ENCODE assay signal across 26 cellular contexts in the genomic region with DNA sequence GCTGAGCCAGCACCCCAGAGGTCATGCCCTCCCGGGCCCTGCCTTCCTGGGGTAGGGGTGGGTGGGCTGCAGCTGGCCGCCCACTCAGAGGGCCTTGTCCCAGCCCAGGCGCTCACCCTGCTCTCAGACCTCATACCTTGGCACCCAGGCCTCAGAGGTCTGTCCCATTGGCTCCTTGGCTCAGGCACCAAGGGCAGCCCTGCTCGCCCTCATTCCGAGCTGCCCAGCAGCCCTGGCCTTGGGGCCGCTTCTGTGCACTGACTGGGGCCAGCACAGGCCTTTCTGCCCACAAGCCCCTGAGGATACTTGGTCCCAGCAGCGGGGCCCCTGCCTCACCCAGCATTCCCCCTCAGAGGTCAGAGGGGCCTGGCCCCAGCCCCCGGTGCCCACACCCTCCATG.
"Had no signal": no experiment of that assay in that cellular context is flagged by ENCODE, and none has a peak within 500 bp of the region (broad histone marks: within the 10 kb centered on the region; RNA-seq: fewer than 3 reads in every experiment).

No MANE protein-coding gene starts in this region.

- ATAC-seq: stimulated activated effector memory CD8-positive, alpha-beta T cell treated with anti-CD3 and anti-CD28 coated beads, Interleukin-12 subunit alpha, Interleukin-12 subunit beta, amount 100 ng/mL, for 72 hours; stimulated activated naive B cell treated with anti-CD40 and anti-IgM and Interleukin-4, amounts not matched to agents 10 μg/mL and 1 μg/mL and 100 μg/mL, for 72 hours; stimulated activated naive CD8-positive, alpha-beta T cell treated with anti-CD3 and anti-CD28 coated beads, Interleukin-15, amount 100 ng/mL, for 72 hours; stimulated activated naive CD8-positive, alpha-beta T cell treated with anti-CD3 and anti-CD28 coated beads, Interleukin-15, Interleukin-2, amounts not matched to agents 100 U/mL and 50 U/mL, for 24 hours; upper lobe of right lung had no signal

- H3K27ac Mint-ChIP-seq: stimulated activated effector memory CD8-positive, alpha-beta T cell treated with anti-CD3 and anti-CD28 coated beads, Interleukin-12 subunit alpha, Interleukin-12 subunit beta, amount 100 ng/mL, for 72 hours; stimulated activated naive B cell treated with anti-CD40 and anti-IgM and Interleukin-4, amounts not matched to agents 10 μg/mL and 1 μg/mL and 100 μg/mL, for 72 hours; stimulated activated naive CD8-positive, alpha-beta T cell treated with anti-CD3 and anti-CD28 coated beads, Interleukin-15, Interleukin-2, amounts not matched to agents 100 ng/mL and 50 ng/mL, for 24 hours; type B pancreatic cell had no signal

- H3K4me1 Mint-ChIP-seq: stimulated activated effector memory CD8-positive, alpha-beta T cell treated with anti-CD3 and anti-CD28 coated beads, Interleukin-12 subunit alpha, Interleukin-12 subunit beta, amount 100 ng/mL, for 72 hours; stimulated activated naive CD8-positive, alpha-beta T cell treated with anti-CD3 and anti-CD28 coated beads, Interleukin-15, amount 100 ng/mL, for 72 hours had no signal

- H3K9me3 Mint-ChIP-seq: stimulated activated effector memory CD8-positive, alpha-beta T cell treated with anti-CD3 and anti-CD28 coated beads, Interleukin-12 subunit alpha, Interleukin-12 subunit beta, amount 100 ng/mL, for 72 hours; stimulated activated naive B cell treated with anti-CD40 and anti-IgM and Interleukin-4, amounts not matched to agents 10 μg/mL and 1 μg/mL and 100 μg/mL, for 72 hours; stimulated activated naive CD8-positive, alpha-beta T cell treated with anti-CD3 and anti-CD28 coated beads, Interleukin-15, amount 100 ng/mL, for 72 hours; stimulated activated naive CD8-positive, alpha-beta T cell treated with anti-CD3 and anti-CD28 coated beads, Interleukin-15, Interleukin-2, amounts not matched to agents 100 ng/mL and 50 ng/mL, for 24 hours; type B pancreatic cell had no signal

- H3K27ac ChIP-seq: stomach, suprapubic skin, testis, thoracic aorta, thyroid gland, tibial artery, transverse colon, upper lobe of left lung, upper lobe of right lung, uterus, vagina had no signal

- H3K4me3 Mint-ChIP-seq: stimulated activated effector memory CD8-positive, alpha-beta T cell treated with anti-CD3 and anti-CD28 coated beads, Interleukin-12 subunit alpha, Interleukin-12 subunit beta, amount 100 ng/mL, for 72 hours; stimulated activated naive B cell treated with anti-CD40 and anti-IgM and Interleukin-4, amounts not matched to agents 10 μg/mL and 1 μg/mL and 100 μg/mL, for 72 hours; stimulated activated naive CD8-positive, alpha-beta T cell treated with anti-CD3 and anti-CD28 coated beads, Interleukin-15, amount 100 ng/mL, for 72 hours; stimulated activated naive CD8-positive, alpha-beta T cell treated with anti-CD3 and anti-CD28 coated beads, Interleukin-15, Interleukin-2, amounts not matched to agents 100 ng/mL and 50 ng/mL, for 24 hours; type B pancreatic cell had no signal

- H3K36me3 ChIP-seq: stomach, suprapubic skin, thoracic aorta, thyroid gland, tibial artery, tibial nerve, transverse colon, upper lobe of left lung, upper lobe of right lung, uterus, vagina had no signal

- H3K27me3 Mint-ChIP-seq: stimulated activated naive B cell treated with anti-CD40 and anti-IgM and Interleukin-4, amounts not matched to agents 10 μg/mL and 1 μg/mL and 100 μg/mL, for 72 hours; stimulated activated naive CD8-positive, alpha-beta T cell treated with anti-CD3 and anti-CD28 coated beads, Interleukin-15, amount 100 ng/mL, for 72 hours; stimulated activated naive CD8-positive, alpha-beta T cell treated with anti-CD3 and anti-CD28 coated beads, Interleukin-15, Interleukin-2, amounts not matched to agents 100 ng/mL and 50 ng/mL, for 24 hours; type B pancreatic cell had no signal

- H3K27me3 ChIP-seq: suprapubic skin, testis, thyroid gland, tibial nerve, transverse colon, upper lobe of left lung, upper lobe of right lung, uterus, vagina had no signal

- H3K4me1 ChIP-seq: stomach, suprapubic skin, testis, thyroid gland, tibial artery, tibial nerve, transverse colon, upper lobe of left lung, upper lobe of right lung, uterus, vagina had no signal

- H3K4me3 ChIP-seq: stomach, suprapubic skin, testis, thoracic aorta, thyroid gland, tibial artery, tibial nerve, transverse colon, upper lobe of left lung, upper lobe of right lung, uterus, vagina had no signal

- DNase-seq: stimulated activated CD4-positive, alpha-beta T cell treated with anti-CD3 and anti-CD28 coated beads, Interleukin-2, amount 100 ng/mL, for 48 hours; stimulated activated CD4-positive, alpha-beta T cell treated with anti-CD3 and anti-CD28 coated beads, Interleukin-4, amount 100 ng/mL, for 1 hour; stimulated activated CD4-positive, alpha-beta T cell treated with anti-CD3 and anti-CD28 coated beads, Interleukin-4, amount 100 ng/mL, for 24 hours; stimulated activated CD4-positive, alpha-beta T cell treated with anti-CD3 and anti-CD28 coated beads, Interleukin-4, amount 100 ng/mL, for 4 hours; stimulated activated CD8-positive, alpha-beta memory T cell treated with anti-CD3 and anti-CD28 coated beads, Interleukin-4, amount 100 ng/mL, for 48 hours; stimulated activated naive B cell treated with anti-CD40 and anti-IgM and Interleukin-4, amounts not matched to agents 10 μg/mL and 1 μg/mL and 100 μg/mL, for 72 hours; stimulated activated naive CD4-positive, alpha-beta T cell; stimulated activated naive CD4-positive, alpha-beta T cell treated with Interleukin-2 at 50 U/mL for 16 hours; stimulated activated naive CD8-positive, alpha-beta T cell treated with anti-CD3 and anti-CD28 coated beads, Interleukin-15, amount 100 ng/mL, for 72 hours; stimulated activated naive CD8-positive, alpha-beta T cell treated with anti-CD3 and anti-CD28 coated beads, Interleukin-15, Interleukin-2, amounts not matched to agents 100 U/mL and 50 U/mL, for 24 hours; stomach; testis; thyroid gland; tibial artery; transverse colon; trophoblast cell; upper lobe of right lung; uterus had no signal

- H3K36me3 Mint-ChIP-seq: stimulated activated effector memory CD8-positive, alpha-beta T cell treated with anti-CD3 and anti-CD28 coated beads, Interleukin-12 subunit alpha, Interleukin-12 subunit beta, amount 100 ng/mL, for 72 hours; stimulated activated naive B cell treated with anti-CD40 and anti-IgM and Interleukin-4, amounts not matched to agents 10 μg/mL and 1 μg/mL and 100 μg/mL, for 72 hours; type B pancreatic cell had no signal

- H3K9me3 ChIP-seq: stomach, suprapubic skin, testis, thoracic aorta, thyroid gland, tibial artery, tibial nerve, transverse colon, upper lobe of left lung, upper lobe of right lung, uterus, vagina had no signal
